12 cellular contexts compared by ENCODE assay signal in genomic region chr5:87119588-87119987, GRCh38.
DNase-seq lines count a peak whose midpoint lies in the region; ATAC-seq and TF ChIP-seq lines count a peak whose summit lies in the region.
"Had no signal": no experiment of that assay in that cellular context is flagged by ENCODE, and none has a peak within 500 bp of the region (broad histone marks: within the 10 kb centered on the region; RNA-seq: fewer than 3 reads in every experiment).

No MANE protein-coding gene starts in this region.

- H3K4me3 ChIP-seq in epithelial cell of esophagus (ENCODE audit: low read length) (no peak overlapping the region), left ventricle myocardium inferior (no peak overlapping the region)

- ATAC-seq in activated CD8-positive, alpha-beta memory T cell treated with anti-CD3 and anti-CD28 coated beads, Interleukin-2, amount 10 ng/mL, durations not matched to agents 7 days and 5 days, result no peak
- no peak for ATAC-seq in activated CD8-positive, alpha-beta T cell treated with anti-CD3 and anti-CD28 coated beads for 36 hours
- no peak for ATAC-seq in stimulated activated memory B cell treated with anti-CD40 and anti-IgM and Interleukin-4, amounts not matched to agents 10 μg/mL and 1 μg/mL and 100 μg/mL, for 72 hours
- ATAC-seq in GM21737 (IDR thresholded peaks at IDR 0.05; ENCODE audit: unreplicated experiment), result no peak

- no peaks in the 10 kb centered on the region for H3K4me1 ChIP-seq in left ventricle myocardium inferior

- H3K27me3 ChIP-seq in left ventricle myocardium inferior (ENCODE audit: low read depth), result no peaks in the 10 kb centered on the region

- no peaks in the 10 kb centered on the region for H3K36me3 ChIP-seq in left ventricle myocardium inferior

- DNase-seq in activated CD8-positive, alpha-beta memory T cell treated with anti-CD3 and anti-CD28 coated beads, Interleukin-2, amount 10 ng/mL, durations not matched to agents 7 days and 5 days, result no peak
- no peak for DNase-seq in activated CD8-positive, alpha-beta memory T cell treated with anti-CD3 and anti-CD28 coated beads, Interleukin-2, amount 50 U/mL, for 48 hours
- no peak for DNase-seq in activated CD8-positive, alpha-beta T cell treated with anti-CD3 and anti-CD28 coated beads for 36 hours
- peak; percentile 45 for DNase-seq in epithelial cell of esophagus (ENCODE audit: low read depth)
- DNase-seq in left ventricle myocardium inferior, result no peak
- no peak for DNase-seq in mucosa of gallbladder (ENCODE audit: low spot score)
- DNase-seq: activated T-cell treated with anti-CD3 and anti-CD28 coated beads for 4 hours; central memory CD4-positive, alpha-beta T cell; KBM-7; NCI-H1105 had no signal

- no peaks in the 10 kb centered on the region for H3K9me3 Mint-ChIP-seq in activated CD8-positive, alpha-beta memory T cell treated with anti-CD3 and anti-CD28 coated beads, Interleukin-2, amount 10 ng/mL, durations not matched to agents 7 days and 5 days (ENCODE audit: low read depth)
- no peaks in the 10 kb centered on the region for H3K9me3 Mint-ChIP-seq in activated CD8-positive, alpha-beta T cell treated with anti-CD3 and anti-CD28 coated beads for 36 hours
- H3K9me3 Mint-ChIP-seq in stimulated activated memory B cell treated with anti-CD40 and anti-IgM and Interleukin-4, amounts not matched to agents 10 μg/mL and 1 μg/mL and 100 μg/mL, for 72 hours, result no peaks in the 10 kb centered on the region

- H3K9me3 ChIP-seq in left ventricle myocardium inferior (replicated peaks), result no peaks in the 10 kb centered on the region

- no peak for TF ChIP-seq CTCF in activated CD8-positive, alpha-beta T cell treated with anti-CD3 and anti-CD28 coated beads for 36 hours (IDR thresholded peaks at IDR 0.05)
- TF ChIP-seq CTCF in epithelial cell of esophagus (IDR thresholded peaks at IDR 0.05; ENCODE audit: insufficient read depth, low read depth, low read length, missing control alignments) (no peak), left ventricle myocardium inferior (IDR thresholded peaks at IDR 0.05; ENCODE audit: borderline replicate concordance) (no peak)

- no peak overlapping the region for H3K4me3 Mint-ChIP-seq in activated CD8-positive, alpha-beta memory T cell treated with anti-CD3 and anti-CD28 coated beads, Interleukin-2, amount 10 ng/mL, durations not matched to agents 7 days and 5 days
- no peak overlapping the region for H3K4me3 Mint-ChIP-seq in activated CD8-positive, alpha-beta T cell treated with anti-CD3 and anti-CD28 coated beads for 36 hours
- no peak overlapping the region for H3K4me3 Mint-ChIP-seq in stimulated activated memory B cell treated with anti-CD40 and anti-IgM and Interleukin-4, amounts not matched to agents 10 μg/mL and 1 μg/mL and 100 μg/mL, for 72 hours

- H3K36me3 Mint-ChIP-seq in activated CD8-positive, alpha-beta memory T cell treated with anti-CD3 and anti-CD28 coated beads, Interleukin-2, amount 10 ng/mL, durations not matched to agents 7 days and 5 days, result peaks cover 5% of the 10 kb centered on the region
- peaks cover 2% of the 10 kb centered on the region for H3K36me3 Mint-ChIP-seq in activated CD8-positive, alpha-beta T cell treated with anti-CD3 and anti-CD28 coated beads for 36 hours (ENCODE audit: low read depth)
- no peaks in the 10 kb centered on the region for H3K36me3 Mint-ChIP-seq in stimulated activated memory B cell treated with anti-CD40 and anti-IgM and Interleukin-4, amounts not matched to agents 10 μg/mL and 1 μg/mL and 100 μg/mL, for 72 hours

- peaks cover 63% of the 10 kb centered on the region for H3K4me1 Mint-ChIP-seq in activated CD8-positive, alpha-beta memory T cell treated with anti-CD3 and anti-CD28 coated beads, Interleukin-2, amount 10 ng/mL, durations not matched to agents 7 days and 5 days
- peaks cover 65% of the 10 kb centered on the region for H3K4me1 Mint-ChIP-seq in activated CD8-positive, alpha-beta T cell treated with anti-CD3 and anti-CD28 coated beads for 36 hours (ENCODE audit: low read depth)
- peaks cover 58% of the 10 kb centered on the region for H3K4me1 Mint-ChIP-seq in stimulated activated memory B cell treated with anti-CD40 and anti-IgM and Interleukin-4, amounts not matched to agents 10 μg/mL and 1 μg/mL and 100 μg/mL, for 72 hours

- H3K27me3 Mint-ChIP-seq in activated CD8-positive, alpha-beta memory T cell treated with anti-CD3 and anti-CD28 coated beads, Interleukin-2, amount 10 ng/mL, durations not matched to agents 7 days and 5 days, result no peaks in the 10 kb centered on the region
- no peaks in the 10 kb centered on the region for H3K27me3 Mint-ChIP-seq in activated CD8-positive, alpha-beta T cell treated with anti-CD3 and anti-CD28 coated beads for 36 hours
- H3K27me3 Mint-ChIP-seq in stimulated activated memory B cell treated with anti-CD40 and anti-IgM and Interleukin-4, amounts not matched to agents 10 μg/mL and 1 μg/mL and 100 μg/mL, for 72 hours, result no peaks in the 10 kb centered on the region

- H3K27ac Mint-ChIP-seq in activated CD8-positive, alpha-beta memory T cell treated with anti-CD3 and anti-CD28 coated beads, Interleukin-2, amount 10 ng/mL, durations not matched to agents 7 days and 5 days, result peak overlapping the region; percentile 93
- peak overlapping the region; percentile 97 for H3K27ac Mint-ChIP-seq in activated CD8-positive, alpha-beta T cell treated with anti-CD3 and anti-CD28 coated beads for 36 hours
- H3K27ac Mint-ChIP-seq in stimulated activated memory B cell treated with anti-CD40 and anti-IgM and Interleukin-4, amounts not matched to agents 10 μg/mL and 1 μg/mL and 100 μg/mL, for 72 hours, result peak overlapping the region; percentile 54

- no peak overlapping the region for H3K27ac ChIP-seq in left ventricle myocardium inferior (replicated peaks)

- intact Hi-C loops in activated CD8-positive, alpha-beta T cell treated with anti-CD3 and anti-CD28 coated beads for 36 hours (cut with micrococcal nuclease), result no loop called here
- intact Hi-C loops in left ventricle myocardium inferior (cut with micrococcal nuclease), result no loop called here

- POLR2A ChIA-PET in activated CD8-positive, alpha-beta T cell treated with anti-CD3 and anti-CD28 coated beads for 36 hours (lab: Charles Lee), result interaction anchor here (0.6 kb wide), 1 partner anchor 406 kb away, joined by 3 read pairs; no protein-coding TSS in a partner anchor

- CTCF ChIA-PET in activated CD8-positive, alpha-beta memory T cell treated with anti-CD3 and anti-CD28 coated beads, Interleukin-2, amount 10 ng/mL, durations not matched to agents 7 days and 5 days (lab: Charles Lee), result interaction anchor here (1.3 to 4.5 kb wide), 4 partner anchors 15 to 149 kb away, joined by 4 to 13 read pairs (median 6); partner anchors contain the start of gene RASA1
- CTCF ChIA-PET in activated CD8-positive, alpha-beta T cell treated with anti-CD3 and anti-CD28 coated beads for 36 hours (lab: Charles Lee), result interaction anchor here (1.3 to 2.2 kb wide), 2 partner anchors 11 to 281 kb away, joined by 4 to 5 read pairs; no protein-coding TSS in a partner anchor
